16 cellular contexts compared by ENCODE assay signal in genomic region chr16:9330036-9330545, GRCh38.
DNase-seq lines count a peak whose midpoint lies in the region; ATAC-seq and TF ChIP-seq lines count a peak whose summit lies in the region.
"Had no signal": no experiment of that assay in that cellular context is flagged by ENCODE, and none has a peak within 500 bp of the region (broad histone marks: within the 10 kb centered on the region; RNA-seq: fewer than 3 reads in every experiment).

No MANE protein-coding gene starts in this region.

- H3K36me3 Mint-ChIP-seq in H9 (ENCODE audit: insufficient read depth in 1 of 3, low read depth in 3 of 3) (peaks cover 0 to 6% (median 0%) of the 10 kb centered on the region in 3 experiments; a peak in 3 of 7 replicates), nephron progenitor cell (ENCODE audit: low read depth) (no peaks in the 10 kb centered on the region)

- H2BK120ac ChIP-seq in H9 (ENCODE audit: low read depth, low read length, poor library complexity, severe bottlenecking): no peak overlapping the region

- H3K27me3 ChIP-seq in H9 (ENCODE audit: insufficient read depth, low read length) (no peaks in the 10 kb centered on the region), dorsolateral prefrontal cortex (no peaks in the 10 kb centered on the region), upper lobe of left lung (no peaks in the 10 kb centered on the region), PC-9 (ENCODE audit: insufficient read depth, low read depth) (peaks cover 50% of the 10 kb centered on the region)

- no peak overlapping the region for H2BK15ac ChIP-seq in H9 (ENCODE audit: low read depth, low read length)

- no CpG with 5 or more reads among the region's 8 CpGs for WGBS in H9 (ENCODE audit: extremely low coverage, insufficient read length, low lambda C conversion rate)
- 49 to 59% methylated on average over 8 of the region's 8 CpGs for WGBS in upper lobe of left lung, 2 donors

- peaks cover 4 to 12% of the 10 kb centered on the region in 2 experiments; a peak in 3 of 5 replicates for H3K9me3 Mint-ChIP-seq in H9
- peaks cover 9% of the 10 kb centered on the region for H3K9me3 Mint-ChIP-seq in nephron progenitor cell

- H3T11ph ChIP-seq in H9 (ENCODE audit: low read length): no peak overlapping the region

- ATAC-seq in GM19397 (IDR thresholded peaks at IDR 0.05; ENCODE audit: unreplicated experiment) (no peak), upper lobe of left lung (ENCODE audit: low FRiP score in 2 of 2) (no peak)

- BruUV-seq in PC-9 (replicated peaks; lab: Mats Ljungman, UMichigan): no TSS peak

- H2AK5ac ChIP-seq in H9 (ENCODE audit: insufficient read length, low read length): no peak overlapping the region

- H3K27me3 Mint-ChIP-seq in H9 (ENCODE audit: low read depth) (peaks cover 2% of the 10 kb centered on the region), nephron progenitor cell (ENCODE audit: low read depth, poor library complexity) (peaks cover 9% of the 10 kb centered on the region)

- TF ChIP-seq POLR2A in upper lobe of left lung (IDR thresholded peaks at IDR 0.05): no peak

- H3K4me1 Mint-ChIP-seq in H9 (0 out of 4 replicates have a peak, but pooled peaks cover 0 to 2% of the 10 kb centered on the region in 2 experiments), nephron progenitor cell (peaks cover 16% of the 10 kb centered on the region)

- no peaks in the 10 kb centered on the region for H3K9me2 ChIP-seq in PC-9 (ENCODE audit: insufficient read depth)

- H4K5ac ChIP-seq in H9 (ENCODE audit: insufficient read length, low read depth, low read length): no peak overlapping the region

- no peak overlapping the region for H4K91ac ChIP-seq in H9 (ENCODE audit: insufficient read length, low read depth, low read length)

- H3K4me2 ChIP-seq in H9 (ENCODE audit: insufficient read depth, insufficient read length, low read length) (no peak overlapping the region), PC-9 (no peak overlapping the region)

- no peak overlapping the region for H2BK12ac ChIP-seq in H9 (ENCODE audit: insufficient read length, low read depth, low read length)

- CTCF ChIA-PET in PC-9 (lab: Charles Lee): no interaction called here

- H3K23ac ChIP-seq in H9 (ENCODE audit: insufficient read length, low read depth, low read length): no peak overlapping the region

- H3K4me3 ChIP-seq in dorsolateral prefrontal cortex (no peak overlapping the region), upper lobe of left lung (no peak overlapping the region), PC-9 (no peak overlapping the region)

- no peaks in the 10 kb centered on the region for H3K79me2 ChIP-seq in H9 (ENCODE audit: insufficient read depth, low read length)
- no peaks in the 10 kb centered on the region for H3K79me2 ChIP-seq in PC-9 (ENCODE audit: low read depth)

- no peak for TF ChIP-seq EP300 in upper lobe of left lung (IDR thresholded peaks at IDR 0.05)

- POLR2A ChIA-PET in PC-9 (lab: Charles Lee; ENCODE audit: unreplicated experiment): no interaction called here

- DNase-seq in H9 (peak; percentile 4), dorsolateral prefrontal cortex (no peak), nephron progenitor cell (no peak), upper lobe of left lung (no peak), MV-4-11 (lab: John Stamatoyannopoulos, UW) (no peak), PC-9 (no peak)
- DNase-seq: COR-L47, DMS153, HCEC 1CT, NCI-H187 treated with DMSO at 0.1 percent for 48 hours, NCI-H2171, NCI-H446 treated with DMSO at 0.1 percent for 48 hours, OCI-M1, RPMI8226 had no signal

- H2AFZ ChIP-seq in H9 (ENCODE audit: low read length): no peak overlapping the region
- H2AFZ ChIP-seq in PC-9: no peak overlapping the region

- no peaks in the 10 kb centered on the region for H4K20me1 ChIP-seq in H9 (ENCODE audit: control insufficient read depth, insufficient read depth, insufficient read length)
- H4K20me1 ChIP-seq in PC-9 (ENCODE audit: insufficient read depth): no peaks in the 10 kb centered on the region

- no peak overlapping the region for H3K18ac ChIP-seq in H9 (ENCODE audit: insufficient read length, low read depth, low read length)

- H3K36me3 ChIP-seq in upper lobe of left lung (no peaks in the 10 kb centered on the region), PC-9 (ENCODE audit: low read depth) (no peaks in the 10 kb centered on the region)

- no peak overlapping the region for H3K4ac ChIP-seq in H9 (ENCODE audit: low read depth, low read length)

- no peak overlapping the region for H3K9ac ChIP-seq in H9 (ENCODE audit: extremely low read depth, insufficient read length, low read length)

- H3K56ac ChIP-seq in H9 (ENCODE audit: insufficient read length, low read depth, low read length): no peak overlapping the region

- H3K23me2 ChIP-seq in H9 (ENCODE audit: insufficient read length, low read depth, low read length, poor library complexity, severe bottlenecking): no peaks in the 10 kb centered on the region

- H4K8ac ChIP-seq in H9 (replicated peaks; ENCODE audit: insufficient read length, low read depth, low read length): no peak overlapping the region

- H3K27ac ChIP-seq in H9 (ENCODE audit: insufficient read length, low read depth, low read length) (no peak overlapping the region), dorsolateral prefrontal cortex (peak overlapping the region in 45 of 59 donors; percentile 5 to 73 (median 47)), upper lobe of left lung (no peak overlapping the region), PC-9 (no peak overlapping the region)
- H3K27ac ChIP-seq: HL-60 had no signal

- H2BK20ac ChIP-seq in H9 (ENCODE audit: low read depth, low read length, poor library complexity, severe bottlenecking): no peak overlapping the region

- H3K4me1 ChIP-seq in H9 (ENCODE audit: insufficient read depth, low read length) (no peaks in the 10 kb centered on the region), upper lobe of left lung (peaks cover 0 to 3% (median 0%) of the 10 kb centered on the region in 4 donors), PC-9 (replicated peaks; ENCODE audit: insufficient read depth) (no peaks in the 10 kb centered on the region)

- TF ChIP-seq CTCF in H9 (conservative IDR thresholded peaks at IDR 0.05): no peak
- TF ChIP-seq CTCF in dorsolateral prefrontal cortex (IDR thresholded peaks at IDR 0.05 in 54 of 56, conservative IDR thresholded peaks at IDR 0.05 in 2 of 56; ENCODE audit: low read depth in 1 of 56, partially characterized antibody in 56 of 56): no peak
- no peak for TF ChIP-seq CTCF in nephron progenitor cell (IDR thresholded peaks at IDR 0.05)
- TF ChIP-seq CTCF in upper lobe of left lung (IDR thresholded peaks at IDR 0.05): no peak
- no peak for TF ChIP-seq CTCF in PC-9 (conservative IDR thresholded peaks at IDR 0.05)

- no peak overlapping the region for H2BK5ac ChIP-seq in H9 (ENCODE audit: insufficient read length, low read length)

- H3F3A ChIP-seq in PC-9 (ENCODE audit: insufficient read depth, low read depth): no peaks in the 10 kb centered on the region

- no peak overlapping the region for H3K14ac ChIP-seq in H9 (ENCODE audit: insufficient read depth, low read length)

- H3K79me1 ChIP-seq in H9 (ENCODE audit: insufficient read depth, low read depth, low read length, poor library complexity, severe bottlenecking): no peaks in the 10 kb centered on the region

- H3K4me3 Mint-ChIP-seq in H9 (no peak overlapping the region), nephron progenitor cell (no peak overlapping the region)

- no peak overlapping the region for H3K27ac Mint-ChIP-seq in H9
- H3K27ac Mint-ChIP-seq in nephron progenitor cell: peak overlapping the region; percentile 37

- H3K9me3 ChIP-seq in H9 (ENCODE audit: control insufficient read depth, low read depth, low read length) (no peaks in the 10 kb centered on the region), upper lobe of left lung (no peaks in the 10 kb centered on the region), PC-9 (ENCODE audit: insufficient read depth, low read depth) (no peaks in the 10 kb centered on the region)

- intact Hi-C loops in dorsolateral prefrontal cortex (cut with DNase I): no loop called here
- intact Hi-C loops in PC-9 (cut with micrococcal nuclease; ENCODE audit: unreplicated experiment): no loop called here

Comparison
In these comparisons a context has a peak if more than half of its experiments do, and no peak if none do; other contexts are left out.
1. H3K27ac ChIP-seq: peak in dorsolateral prefrontal cortex (45 of 59); none in H9 (single experiment), upper lobe of left lung (0 of 4) and PC-9 (single experiment).